2 cellular contexts compared by ENCODE assay signal in the genomic region with DNA sequence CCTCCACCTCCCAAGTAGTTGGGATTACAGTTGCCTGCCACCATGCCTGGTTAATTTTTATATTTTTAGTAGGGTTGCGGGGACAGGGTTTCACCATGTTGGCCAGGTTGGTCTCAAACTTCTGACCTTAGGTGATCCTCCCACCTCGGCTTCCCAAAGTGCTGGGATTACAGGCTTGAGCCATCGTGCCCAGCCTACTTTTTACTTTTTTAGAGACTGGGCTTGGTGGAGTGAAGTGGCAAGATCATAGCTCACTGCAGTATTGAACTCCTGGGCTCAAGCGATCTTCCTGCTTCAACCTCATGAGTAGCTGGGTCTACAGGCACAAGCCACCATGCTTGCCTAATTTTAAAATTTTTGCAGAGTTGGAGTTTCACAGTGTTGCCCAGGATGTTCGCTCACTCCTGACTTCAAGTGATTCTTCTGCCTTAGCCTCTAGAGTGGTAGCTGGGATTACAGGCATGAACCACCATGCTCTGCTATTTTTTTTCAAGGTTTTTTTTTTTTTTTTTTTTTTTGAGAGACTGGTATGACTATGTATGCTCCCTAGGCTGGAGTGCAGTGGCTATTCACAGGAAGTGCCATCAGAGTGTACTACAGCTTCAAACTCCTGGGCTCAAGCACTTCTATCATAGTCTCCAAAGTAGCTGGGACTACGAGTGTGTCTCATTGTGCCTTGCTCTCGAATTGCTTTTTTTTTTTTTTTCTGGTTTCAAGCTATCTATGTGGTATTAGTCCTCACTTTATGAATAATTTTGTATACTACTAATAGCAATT.
TF ChIP-seq lines count a peak whose summit lies in the region.

No MANE protein-coding gene starts in this region.

TF ChIP-seq in HEK293, 187 proteins besides CTCF, POLR2A, EP300 and RAD21:
- TF ChIP-seq, protein P1, sequence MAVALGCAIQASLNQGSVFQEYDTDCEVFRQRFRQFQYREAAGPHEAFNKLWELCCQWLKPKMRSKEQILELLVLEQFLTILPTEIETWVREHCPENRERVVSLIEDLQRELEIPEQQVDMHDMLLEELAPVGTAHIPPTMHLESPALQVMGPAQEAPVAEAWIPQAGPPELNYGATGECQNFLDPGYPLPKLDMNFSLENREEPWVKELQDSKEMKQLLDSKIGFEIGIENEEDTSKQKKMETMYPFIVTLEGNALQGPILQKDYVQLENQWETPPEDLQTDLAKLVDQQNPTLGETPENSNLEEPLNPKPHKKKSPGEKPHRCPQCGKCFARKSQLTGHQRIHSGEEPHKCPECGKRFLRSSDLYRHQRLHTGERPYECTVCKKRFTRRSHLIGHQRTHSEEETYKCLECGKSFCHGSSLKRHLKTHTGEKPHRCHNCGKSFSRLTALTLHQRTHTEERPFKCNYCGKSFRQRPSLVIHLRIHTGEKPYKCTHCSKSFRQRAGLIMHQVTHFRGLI (tag by site-specific recombination; IDR thresholded peaks at IDR 0.05), result peak; percentile 93
- TF ChIP-seq ZNF214 (tag by site-specific recombination; IDR thresholded peaks at IDR 0.05; ENCODE audit: borderline replicate concordance), result no peak

TF ChIP-seq in GM12878, 131 proteins besides CTCF, POLR2A, EP300 and RAD21:
- TF ChIP-seq ZNF274 (IDR thresholded peaks at IDR 0.05; ENCODE audit: insufficient read depth, insufficient read length), result no peak
- no peak for TF ChIP-seq CREM (IDR thresholded peaks at IDR 0.05; ENCODE audit: low read depth)
- TF ChIP-seq, protein P2, sequence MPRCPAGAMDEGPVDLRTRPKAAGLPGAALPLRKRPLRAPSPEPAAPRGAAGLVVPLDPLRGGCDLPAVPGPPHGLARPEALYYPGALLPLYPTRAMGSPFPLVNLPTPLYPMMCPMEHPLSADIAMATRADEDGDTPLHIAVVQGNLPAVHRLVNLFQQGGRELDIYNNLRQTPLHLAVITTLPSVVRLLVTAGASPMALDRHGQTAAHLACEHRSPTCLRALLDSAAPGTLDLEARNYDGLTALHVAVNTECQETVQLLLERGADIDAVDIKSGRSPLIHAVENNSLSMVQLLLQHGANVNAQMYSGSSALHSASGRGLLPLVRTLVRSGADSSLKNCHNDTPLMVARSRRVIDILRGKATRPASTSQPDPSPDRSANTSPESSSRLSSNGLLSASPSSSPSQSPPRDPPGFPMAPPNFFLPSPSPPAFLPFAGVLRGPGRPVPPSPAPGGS (IDR thresholded peaks at IDR 0.05; ENCODE audit: borderline replicate concordance, insufficient read depth, low read depth, low read length, poor library complexity, severe bottlenecking), result no peak
- TF ChIP-seq STAT3 (IDR thresholded peaks at IDR 0.05; ENCODE audit: low read depth, low read length), result no peak
- TF ChIP-seq, protein P3, sequence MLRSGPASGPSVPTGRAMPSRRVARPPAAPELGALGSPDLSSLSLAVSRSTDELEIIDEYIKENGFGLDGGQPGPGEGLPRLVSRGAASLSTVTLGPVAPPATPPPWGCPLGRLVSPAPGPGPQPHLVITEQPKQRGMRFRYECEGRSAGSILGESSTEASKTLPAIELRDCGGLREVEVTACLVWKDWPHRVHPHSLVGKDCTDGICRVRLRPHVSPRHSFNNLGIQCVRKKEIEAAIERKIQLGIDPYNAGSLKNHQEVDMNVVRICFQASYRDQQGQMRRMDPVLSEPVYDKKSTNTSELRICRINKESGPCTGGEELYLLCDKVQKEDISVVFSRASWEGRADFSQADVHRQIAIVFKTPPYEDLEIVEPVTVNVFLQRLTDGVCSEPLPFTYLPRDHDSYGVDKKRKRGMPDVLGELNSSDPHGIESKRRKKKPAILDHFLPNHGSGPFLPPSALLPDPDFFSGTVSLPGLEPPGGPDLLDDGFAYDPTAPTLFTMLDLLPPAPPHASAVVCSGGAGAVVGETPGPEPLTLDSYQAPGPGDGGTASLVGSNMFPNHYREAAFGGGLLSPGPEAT (IDR thresholded peaks at IDR 0.05; ENCODE audit: low read depth), result no peak
- no peak for TF ChIP-seq YBX1 (IDR thresholded peaks at IDR 0.05)
- TF ChIP-seq MTA3 (IDR thresholded peaks at IDR 0.05; ENCODE audit: borderline replicate concordance, low read length), result no peak
- no peak for TF ChIP-seq ATF7 (IDR thresholded peaks at IDR 0.05; ENCODE audit: low read depth)
- no peak for TF ChIP-seq GATAD2B (conservative IDR thresholded peaks at IDR 0.05; ENCODE audit: low read depth)
- TF ChIP-seq KAT2A (conservative IDR thresholded peaks at IDR 0.05; ENCODE audit: control insufficient read depth, low read depth, low read length), result no peak
- TF ChIP-seq KDM1A (IDR thresholded peaks at IDR 0.05; ENCODE audit: borderline replicate concordance), result no peak
- TF ChIP-seq MYC (IDR thresholded peaks at IDR 0.05; ENCODE audit: insufficient read depth, insufficient read length, insufficient replicate concordance, low read length, severe bottlenecking), result no peak
- no peak for TF ChIP-seq SRF (IDR thresholded peaks at IDR 0.05; ENCODE audit: low read depth in 2 of 2, low read length in 2 of 2)
- TF ChIP-seq MXI1 (IDR thresholded peaks at IDR 0.05; ENCODE audit: low read depth, low read length), result no peak
- TF ChIP-seq CBX5 (IDR thresholded peaks at IDR 0.05; ENCODE audit: low read depth), result no peak
- TF ChIP-seq, protein P4, sequence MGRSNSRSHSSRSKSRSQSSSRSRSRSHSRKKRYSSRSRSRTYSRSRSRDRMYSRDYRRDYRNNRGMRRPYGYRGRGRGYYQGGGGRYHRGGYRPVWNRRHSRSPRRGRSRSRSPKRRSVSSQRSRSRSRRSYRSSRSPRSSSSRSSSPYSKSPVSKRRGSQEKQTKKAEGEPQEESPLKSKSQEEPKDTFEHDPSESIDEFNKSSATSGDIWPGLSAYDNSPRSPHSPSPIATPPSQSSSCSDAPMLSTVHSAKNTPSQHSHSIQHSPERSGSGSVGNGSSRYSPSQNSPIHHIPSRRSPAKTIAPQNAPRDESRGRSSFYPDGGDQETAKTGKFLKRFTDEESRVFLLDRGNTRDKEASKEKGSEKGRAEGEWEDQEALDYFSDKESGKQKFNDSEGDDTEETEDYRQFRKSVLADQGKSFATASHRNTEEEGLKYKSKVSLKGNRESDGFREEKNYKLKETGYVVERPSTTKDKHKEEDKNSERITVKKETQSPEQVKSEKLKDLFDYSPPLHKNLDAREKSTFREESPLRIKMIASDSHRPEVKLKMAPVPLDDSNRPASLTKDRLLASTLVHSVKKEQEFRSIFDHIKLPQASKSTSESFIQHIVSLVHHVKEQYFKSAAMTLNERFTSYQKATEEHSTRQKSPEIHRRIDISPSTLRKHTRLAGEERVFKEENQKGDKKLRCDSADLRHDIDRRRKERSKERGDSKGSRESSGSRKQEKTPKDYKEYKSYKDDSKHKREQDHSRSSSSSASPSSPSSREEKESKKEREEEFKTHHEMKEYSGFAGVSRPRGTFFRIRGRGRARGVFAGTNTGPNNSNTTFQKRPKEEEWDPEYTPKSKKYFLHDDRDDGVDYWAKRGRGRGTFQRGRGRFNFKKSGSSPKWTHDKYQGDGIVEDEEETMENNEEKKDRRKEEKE (IDR thresholded peaks at IDR 0.05), result no peak
- TF ChIP-seq, protein P5, sequence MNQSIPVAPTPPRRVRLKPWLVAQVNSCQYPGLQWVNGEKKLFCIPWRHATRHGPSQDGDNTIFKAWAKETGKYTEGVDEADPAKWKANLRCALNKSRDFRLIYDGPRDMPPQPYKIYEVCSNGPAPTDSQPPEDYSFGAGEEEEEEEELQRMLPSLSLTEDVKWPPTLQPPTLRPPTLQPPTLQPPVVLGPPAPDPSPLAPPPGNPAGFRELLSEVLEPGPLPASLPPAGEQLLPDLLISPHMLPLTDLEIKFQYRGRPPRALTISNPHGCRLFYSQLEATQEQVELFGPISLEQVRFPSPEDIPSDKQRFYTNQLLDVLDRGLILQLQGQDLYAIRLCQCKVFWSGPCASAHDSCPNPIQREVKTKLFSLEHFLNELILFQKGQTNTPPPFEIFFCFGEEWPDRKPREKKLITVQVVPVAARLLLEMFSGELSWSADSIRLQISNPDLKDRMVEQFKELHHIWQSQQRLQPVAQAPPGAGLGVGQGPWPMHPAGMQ (IDR thresholded peaks at IDR 0.05; ENCODE audit: borderline replicate concordance), result no peak
- no peak for TF ChIP-seq SIN3A (IDR thresholded peaks at IDR 0.05; ENCODE audit: low read depth, low read length)
- no peak for TF ChIP-seq IKZF2 (IDR thresholded peaks at IDR 0.05)
TF ChIP-seq in GM12878: peak in this region for 0.
